ENCODE assay signal across 24 cellular contexts in the genomic region with DNA sequence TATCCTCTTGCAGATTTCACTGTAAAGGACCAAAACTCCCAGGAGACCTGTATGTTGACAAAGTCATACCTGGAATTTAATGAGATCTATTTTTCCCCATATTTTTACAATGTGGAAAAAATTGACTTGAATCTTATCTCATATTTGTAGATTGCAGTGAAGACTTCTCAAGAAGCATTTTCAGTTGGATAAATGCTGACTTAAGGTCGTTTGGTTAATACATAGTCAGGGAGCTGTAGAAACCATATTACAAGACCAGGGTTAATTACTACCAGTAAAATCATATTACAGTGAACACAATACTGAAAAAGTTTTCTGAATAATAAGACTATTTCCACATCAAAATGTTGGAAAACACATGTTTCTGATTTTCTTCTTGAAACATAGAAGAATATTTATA.
DNase-seq lines count a peak whose midpoint lies in the region; ATAC-seq, FAIRE-seq and TF ChIP-seq lines count a peak whose summit lies in the region.
"Had no signal": no experiment of that assay in that cellular context is flagged by ENCODE, and none has a peak within 500 bp of the region (broad histone marks: within the 10 kb centered on the region; RNA-seq: fewer than 3 reads in every experiment).

No MANE protein-coding gene starts in this region.

- no peak for TF ChIP-seq EP300 in A549 (IDR thresholded peaks at IDR 0.05)

- H3K14ac ChIP-seq in IMR-90 (replicated peaks; ENCODE audit: low read depth, low read length): no peak overlapping the region

- H2AK5ac ChIP-seq in IMR-90 (ENCODE audit: low read depth, low read length): no peak overlapping the region

- FAIRE-seq in A549 (lab: Jason Lieb, UNC): no peak
- FAIRE-seq: GM12891, GM19239 had no signal

- no peaks in the 10 kb centered on the region for H3K79me1 ChIP-seq in IMR-90 (ENCODE audit: low read depth in 1 of 2, low read length in 2 of 2)

- in situ Hi-C loops in IMR-90 (cut with MboI; ENCODE audit: low sequenced_read_pairs): no loop called here

- intact Hi-C loops in IMR-90 (cut with micrococcal nuclease): no loop called here

- no peak overlapping the region for H3K4me2 ChIP-seq in A549
- H3K4me2 ChIP-seq in IMR-90 (ENCODE audit: low read depth, low read length): no peak overlapping the region
- H3K4me2 ChIP-seq: BLaER1 treated with 17β-estradiol and CSF1 and Interleukin-3, amounts not matched to agents 10 nM and 100 nM had no signal

- BruUV-seq in IMR-90 (replicated peaks; lab: Mats Ljungman, UMichigan): no TSS peak

- H4K8ac ChIP-seq in IMR-90 (ENCODE audit: low read depth in 2 of 2, low read length in 2 of 2): no peak overlapping the region

- TF ChIP-seq RAD21 in A549 (conservative IDR thresholded peaks at IDR 0.05 in 1 of 2, IDR thresholded peaks at IDR 0.05 in 1 of 2): no peak
- no peak for TF ChIP-seq RAD21 in IMR-90 (IDR thresholded peaks at IDR 0.05; ENCODE audit: low read length)

- ATAC-seq in A549 (no peak), IMR-90 (ENCODE audit: low read depth) (no peak), HG02840 (IDR thresholded peaks at IDR 0.05; ENCODE audit: low FRiP score, unreplicated experiment) (no peak)

- TF ChIP-seq POLR2A in A549 (IDR thresholded peaks at IDR 0.05; ENCODE audit: low read length) (no peak), IMR-90 (IDR thresholded peaks at IDR 0.05; ENCODE audit: low read depth, low read length) (no peak)

- no peak overlapping the region for H2BK15ac ChIP-seq in IMR-90 (ENCODE audit: low read depth, low read length)

- no peak overlapping the region for H3K23ac ChIP-seq in IMR-90 (ENCODE audit: low read depth, low read length)

- H3K27ac ChIP-seq in A549: no peak overlapping the region
- no peak overlapping the region for H3K27ac ChIP-seq in IMR-90 (ENCODE audit: insufficient read depth, low read length)
- H3K27ac ChIP-seq: BLaER1 treated with 17β-estradiol and CSF1 and Interleukin-3, amounts not matched to agents 10 nM and 100 nM; C4-2B had no signal

- no peaks in the 10 kb centered on the region for H4K20me1 ChIP-seq in IMR-90 (ENCODE audit: insufficient read depth, low read length)
- H4K20me1 ChIP-seq: BLaER1 treated with 17β-estradiol and CSF1 and Interleukin-3, amounts not matched to agents 10 nM and 100 nM had no signal

- H3K36me3 ChIP-seq in IMR-90 (ENCODE audit: control insufficient read depth, insufficient read depth, low read length): no peaks in the 10 kb centered on the region
- no peaks in the 10 kb centered on the region for H3K36me3 ChIP-seq in adipocyte (ENCODE audit: control insufficient read depth, insufficient read depth, low read length, severe bottlenecking)

- H2BK120ac ChIP-seq in IMR-90 (ENCODE audit: low read depth, low read length): no peak overlapping the region

- no peak overlapping the region for H2BK20ac ChIP-seq in IMR-90 (ENCODE audit: low read depth, low read length)

- H3K4me1 ChIP-seq in A549: no peaks in the 10 kb centered on the region
- H3K4me1 ChIP-seq in IMR-90 (ENCODE audit: control insufficient read depth, insufficient read depth, low read length): no peaks in the 10 kb centered on the region
- no peaks in the 10 kb centered on the region for H3K4me1 ChIP-seq in adipocyte (ENCODE audit: control insufficient read depth, insufficient read depth, low read length)

- H3K4ac ChIP-seq in IMR-90 (ENCODE audit: low read depth, low read length): no peak overlapping the region

- TF ChIP-seq CTCF in A549 (IDR thresholded peaks at IDR 0.05) (no peak), IMR-90 (conservative IDR thresholded peaks at IDR 0.05; ENCODE audit: low read depth, low read length) (no peak)

- no peak overlapping the region for H2AFZ ChIP-seq in IMR-90 (replicated peaks; ENCODE audit: low read length, poor library complexity)

- no peak overlapping the region for H2AK9ac ChIP-seq in IMR-90 (replicated peaks; ENCODE audit: low read depth, low read length, poor library complexity)

- H4K5ac ChIP-seq in IMR-90 (ENCODE audit: low read depth, low read length): no peak overlapping the region

- no peak overlapping the region for H2BK5ac ChIP-seq in IMR-90 (ENCODE audit: low read depth, low read length, poor library complexity, severe bottlenecking)

- H3K18ac ChIP-seq in IMR-90 (ENCODE audit: low read depth, low read length): no peak overlapping the region

- H3K4me3 ChIP-seq in A549: no peak overlapping the region
- no peak overlapping the region for H3K4me3 ChIP-seq in IMR-90 (ENCODE audit: insufficient read depth, low read depth, low read length)
- H3K4me3 ChIP-seq in adipocyte (ENCODE audit: low read length): no peak overlapping the region
- H3K4me3 ChIP-seq: BLaER1 treated with 17β-estradiol and CSF1 and Interleukin-3, amounts not matched to agents 10 nM and 100 nM had no signal

- H3K56ac ChIP-seq in IMR-90 (ENCODE audit: extremely low read depth, insufficient read depth, low read length): no peak overlapping the region

- no peak overlapping the region for H4K91ac ChIP-seq in IMR-90 (ENCODE audit: insufficient read depth, low read depth, low read length)

- CTCF ChIA-PET in A549 (lab: Yijun Ruan, JAX): no interaction called here
- CTCF ChIA-PET in IMR-90 (lab: Yijun Ruan, JAX): no interaction called here

- POLR2A ChIA-PET in A549 (lab: Yijun Ruan, JAX) (no interaction called here), IMR-90 (lab: Charles Lee; ENCODE audit: unreplicated experiment) (no interaction called here)

- no peaks in the 10 kb centered on the region for H3K9me1 ChIP-seq in IMR-90 (ENCODE audit: insufficient read depth, low read length)

- H3K27me3 ChIP-seq in IMR-90 (ENCODE audit: control insufficient read depth, insufficient read depth, low read length) (no peaks in the 10 kb centered on the region), adipocyte (replicated peaks; ENCODE audit: control insufficient read depth, insufficient read depth, low read length) (no peaks in the 10 kb centered on the region)
- H3K27me3 ChIP-seq: BLaER1 treated with 17β-estradiol and CSF1 and Interleukin-3, amounts not matched to agents 10 nM and 100 nM had no signal

- H3K9me3 ChIP-seq in A549 (peaks cover 16% of the 10 kb centered on the region; the same call in 2 of the 3 replicates), IMR-90 (ENCODE audit: control insufficient read depth, insufficient read depth, low read length) (peaks cover 3% of the 10 kb centered on the region; the same call in 1 of the 2 replicates), adipocyte (ENCODE audit: control insufficient read depth, low read length) (peaks cover 25% of the 10 kb centered on the region)

- dilution Hi-C loops in IMR-90 (cut with HindIII; ENCODE audit: low sequenced_read_pairs, unreplicated experiment): no loop called here

- 8% methylated on average over 1 of the region's 1 CpG for WGBS in A549 (ENCODE audit: missing lambda C conversion rate)
- no CpG with 5 or more reads among the region's 1 CpG for WGBS in IMR-90 (ENCODE audit: extremely low coverage in 2 of 2, insufficient read length in 1 of 2), 2 experiments

- H3K9ac ChIP-seq in IMR-90 (ENCODE audit: low read depth, low read length) (no peak overlapping the region), adipocyte (ENCODE audit: low read length) (no peak overlapping the region)
- H3K9ac ChIP-seq: BLaER1 treated with 17β-estradiol and CSF1 and Interleukin-3, amounts not matched to agents 10 nM and 100 nM had no signal

- no peak for DNase-seq in A549 (ENCODE audit: low read depth in 1 of 2, low spot score in 1 of 2)
- DNase-seq in IMR-90: no peak
- peak; percentile 21 for DNase-seq in adipocyte (ENCODE audit: low read depth)
- peak; percentile 34 for DNase-seq in fibroblast of gingiva (ENCODE audit: low read depth)
- no peak for DNase-seq in GM03348 (ENCODE audit: low spot score)
- no peak for DNase-seq in dermis blood vessel endothelial cell
- DNase-seq: 8988T; AML-193; CD4-positive, alpha-beta memory T cell; CD4-positive, CD25-positive, alpha-beta regulatory T cell; CD8-positive, alpha-beta memory T cell; COR-L47; DMS 273 treated with DMSO at 0.1 percent for 48 hours; DMS153; DMS53; DMS79; DND-41; EL; GDM1 had no signal

TF ChIP-seq in A549, 52 proteins besides CTCF, POLR2A, EP300 and RAD21:
- no peak for TF ChIP-seq CBX8 (IDR thresholded peaks at IDR 0.05)
- peak; percentile 61 for TF ChIP-seq MAFK (IDR thresholded peaks at IDR 0.05; ENCODE audit: partially characterized antibody)
- no peak for TF ChIP-seq EHF (CRISPR knock-in tag; IDR thresholded peaks at IDR 0.05)
- no peak for TF ChIP-seq JUNB (IDR thresholded peaks at IDR 0.05)

TF ChIP-seq in IMR-90, 13 proteins besides CTCF, POLR2A, EP300 and RAD21:
- TF ChIP-seq CEBPB (IDR thresholded peaks at IDR 0.05; ENCODE audit: low read depth, low read length) (no peak), MAFK (IDR thresholded peaks at IDR 0.05; ENCODE audit: low read depth, low read length) (peak; percentile 78), NFE2L2 (IDR thresholded peaks at IDR 0.05; ENCODE audit: low read depth, low read length) (no peak)
TF ChIP-seq in IMR-90: peak in this region for 1.

Comparison
In these comparisons a context has a peak if more than half of its experiments do, and no peak if none do; other contexts are left out.
1. DNase-seq: peak in adipocyte (single experiment) and fibroblast of gingiva (single experiment); none in A549 (0 of 2), IMR-90 (single experiment), GM03348 (single experiment) and dermis blood vessel endothelial cell (single experiment).